34 cellular contexts compared by ENCODE assay signal in the genomic region with DNA sequence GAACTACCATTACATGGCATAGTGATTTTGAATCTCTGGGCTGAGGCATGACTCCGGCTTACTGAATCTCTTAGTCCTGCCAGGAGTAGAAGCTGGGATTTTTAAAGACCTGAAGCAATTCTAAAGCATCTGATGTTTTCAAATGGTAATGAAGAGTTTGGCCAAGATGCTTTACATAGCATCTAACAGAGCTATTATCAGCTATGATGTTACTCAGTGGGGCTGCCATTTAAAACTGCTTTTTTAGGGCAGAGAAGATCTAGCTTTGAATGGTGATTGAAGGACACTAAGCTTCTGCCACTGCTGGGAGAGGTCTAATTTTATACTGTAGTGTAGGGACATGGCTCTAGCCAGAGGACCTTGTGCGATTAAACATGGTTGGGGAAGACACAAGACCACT.
"Had no signal": no experiment of that assay in that cellular context is flagged by ENCODE, and none has a peak within 500 bp of the region (broad histone marks: within the 10 kb centered on the region; RNA-seq: fewer than 3 reads in every experiment).

No MANE protein-coding gene starts in this region.

- DNase-seq: activated CD4-positive, alpha-beta T cell treated with anti-CD3 and anti-CD28 coated beads, Interleukin-2, amount 10 ng/mL, durations not matched to agents 24 days and 14 days; activated CD4-positive, alpha-beta T cell treated with anti-CD3 and anti-CD28 coated beads, Interleukin-2, amount 50 U/mL, for 4 hours; activated CD8-positive, alpha-beta T cell treated with anti-CD3 and anti-CD28 coated beads for 36 hours; activated effector memory CD4-positive, alpha-beta T cell treated with anti-CD3 and anti-CD28 coated beads, Interleukin-2, amount 50 U/mL, for 16 hours; activated naive CD4-positive, alpha-beta T cell; activated naive CD4-positive, alpha-beta T cell treated with anti-CD3 and anti-CD28 coated beads, Interleukin-2, amount 50 U/mL, for 16 hours; activated naive CD8-positive, alpha-beta T cell treated with anti-CD3 and anti-CD28 coated beads for 36 hours; activated T-cell treated with anti-CD3 and anti-CD28 coated beads, Interleukin-2, amount 50 U/mL, for 1 hour; activated T-cell treated with anti-CD3 and anti-CD28 coated beads, Interleukin-2, amount 50 U/mL, for 72 hours; amniotic stem cell; aorta; NCI-H1105 treated with DMSO at 0.1 percent for 48 hours; NCI-H1436; NCI-H1694; NCI-H1930; NCI-H2081 treated with DMSO at 0.1 percent for 48 hours; NCI-H345; NCI-H510A; NCI-H526; NCI-H748 treated with DMSO at 0.1 percent for 48 hours; NK-92 treated with Interleukin-12 subunit alpha and Interleukin-12 subunit beta, amount 100 ng/mL, for 24 hours; PC-9; SIG-M5; SW 1271; T-helper 1 cell; T-helper 2 cell; T-helper 9 cell; WERI-Rb-1 had no signal

- H3K27me3 Mint-ChIP-seq: activated CD4-positive, alpha-beta T cell treated with anti-CD3 and anti-CD28 coated beads, Interleukin-2, amount 10 ng/mL, durations not matched to agents 24 days and 14 days; activated CD8-positive, alpha-beta T cell treated with anti-CD3 and anti-CD28 coated beads for 36 hours; activated T-helper 17 cell treated with anti-CD3 and anti-CD28 coated beads, Interleukin-2, amount 50 U/mL, for 72 hours had no signal

- H3K27ac Mint-ChIP-seq: activated CD4-positive, alpha-beta T cell treated with anti-CD3 and anti-CD28 coated beads, Interleukin-2, amount 10 ng/mL, durations not matched to agents 24 days and 14 days; activated CD8-positive, alpha-beta T cell treated with anti-CD3 and anti-CD28 coated beads for 36 hours; activated naive CD8-positive, alpha-beta T cell treated with anti-CD3 and anti-CD28 coated beads for 36 hours; activated T-cell treated with anti-CD3 and anti-CD28 coated beads, Interleukin-2, amount 50 U/mL, for 72 hours; activated T-helper 17 cell treated with anti-CD3 and anti-CD28 coated beads, Interleukin-2, amount 50 U/mL, for 72 hours had no signal

- H3K4me2 ChIP-seq: PC-9 had no signal

- FAIRE-seq: K562, RCC 7860 had no signal

- H3K4me1 Mint-ChIP-seq: activated CD4-positive, alpha-beta T cell treated with anti-CD3 and anti-CD28 coated beads, Interleukin-2, amount 10 ng/mL, durations not matched to agents 24 days and 14 days; activated naive CD8-positive, alpha-beta T cell treated with anti-CD3 and anti-CD28 coated beads for 36 hours; activated T-helper 17 cell treated with anti-CD3 and anti-CD28 coated beads, Interleukin-2, amount 50 U/mL, for 72 hours had no signal

- ATAC-seq: activated CD8-positive, alpha-beta T cell treated with anti-CD3 and anti-CD28 coated beads for 36 hours; activated T-cell treated with anti-CD3 and anti-CD28 coated beads, Interleukin-2, amount 50 U/mL, for 72 hours; activated T-helper 17 cell treated with anti-CD3 and anti-CD28 coated beads, Interleukin-2, amount 50 U/mL, for 72 hours; K562; Right ventricle myocardium inferior had no signal

- H3K9me3 Mint-ChIP-seq: activated CD4-positive, alpha-beta T cell treated with anti-CD3 and anti-CD28 coated beads, Interleukin-2, amount 10 ng/mL, durations not matched to agents 24 days and 14 days; activated CD8-positive, alpha-beta T cell treated with anti-CD3 and anti-CD28 coated beads for 36 hours; activated naive CD8-positive, alpha-beta T cell treated with anti-CD3 and anti-CD28 coated beads for 36 hours; activated T-helper 17 cell treated with anti-CD3 and anti-CD28 coated beads, Interleukin-2, amount 50 U/mL, for 72 hours had no signal

- H3K27me3 ChIP-seq: cardiac muscle cell had no signal

- H3K27ac ChIP-seq: cardiac muscle cell, PC-9, RWPE1, WERI-Rb-1 had no signal

- H2AFZ ChIP-seq: PC-9 had no signal

- H3K4me3 ChIP-seq: cardiac muscle cell, K562, PC-9 had no signal

- H3K36me3 Mint-ChIP-seq: activated naive CD8-positive, alpha-beta T cell treated with anti-CD3 and anti-CD28 coated beads for 36 hours had no signal

- H3K36me3 ChIP-seq: cardiac muscle cell, WERI-Rb-1 had no signal

- H3K4me3 Mint-ChIP-seq: activated CD4-positive, alpha-beta T cell treated with anti-CD3 and anti-CD28 coated beads, Interleukin-2, amount 10 ng/mL, durations not matched to agents 24 days and 14 days; activated CD8-positive, alpha-beta T cell treated with anti-CD3 and anti-CD28 coated beads for 36 hours; activated naive CD8-positive, alpha-beta T cell treated with anti-CD3 and anti-CD28 coated beads for 36 hours; activated T-cell treated with anti-CD3 and anti-CD28 coated beads, Interleukin-2, amount 50 U/mL, for 72 hours; activated T-helper 17 cell treated with anti-CD3 and anti-CD28 coated beads, Interleukin-2, amount 50 U/mL, for 72 hours had no signal
